24 cellular contexts compared by ENCODE assay signal in genomic region chr14:63611078-63611477, GRCh38.
"Had no signal": no experiment of that assay in that cellular context is flagged by ENCODE, and none has a peak within 500 bp of the region (broad histone marks: within the 10 kb centered on the region; RNA-seq: fewer than 3 reads in every experiment).

No MANE protein-coding gene starts in this region.

- H3K9me3 ChIP-seq: breast epithelium had no signal

- H3K4me3 ChIP-seq: breast epithelium, PC-9, SK-N-MC had no signal

- H2AFZ ChIP-seq: PC-9 had no signal

- H3K4me1 ChIP-seq: breast epithelium had no signal

- H3K4me2 ChIP-seq: PC-9 had no signal

- H3K36me3 ChIP-seq: breast epithelium had no signal

- ATAC-seq: activated CD4-positive, alpha-beta T cell treated with anti-CD3 and anti-CD28 coated beads for 36 hours; activated T-cell treated with anti-CD3 and anti-CD28 coated beads, Interleukin-2, amount 50 U/mL, for 72 hours had no signal

- DNase-seq: activated CD4-positive, alpha-beta memory T cell treated with anti-CD3 and anti-CD28 coated beads, Interleukin-2, amount 10 ng/mL, durations not matched to agents 7 days and 5 days; activated CD4-positive, alpha-beta T cell treated with anti-CD3 and anti-CD28 coated beads for 36 hours; activated CD4-positive, alpha-beta T cell treated with anti-CD3 and anti-CD28 coated beads, Interleukin-2, amount 50 U/mL, for 1 hour; activated gamma-delta T cell treated with Interleukin-2 at 50 U/mL for 16 hours; activated naive CD4-positive, alpha-beta T cell treated with anti-CD3 and anti-CD28 coated beads, Interleukin-2, amount 10 ng/mL, durations not matched to agents 7 days and 5 days; activated naive CD8-positive, alpha-beta T cell treated with anti-CD3 and anti-CD28 coated beads for 36 hours; activated T-cell treated with anti-CD3 and anti-CD28 coated beads, Interleukin-2, amount 50 U/mL, for 72 hours; anterior cingulate cortex; caudate nucleus; Karpas-422; MM.1S; NCI-H1105; NCI-H1436; NCI-H187; NCI-H2081; NCI-H510A treated with DMSO at 0.1 percent for 48 hours; NCI-H69; NK-92 treated with Interleukin-12 subunit alpha and Interleukin-12 subunit beta, amount 100 ng/mL, for 24 hours; PC-9; SHP77 treated with DMSO at 0.1 percent for 48 hours; T-helper 1 cell; WERI-Rb-1 had no signal

- H3K27me3 ChIP-seq: breast epithelium had no signal

- H3K27ac ChIP-seq: breast epithelium, PC-9, SK-N-MC, WERI-Rb-1 had no signal
